9 cellular contexts compared by ENCODE assay signal in genomic region chr14:50039120-50039517, GRCh38.
A peak's percentile ranks its signal among the peaks of the same experiment; 100 is the strongest.
DNase-seq lines count a peak whose midpoint lies in the region; ATAC-seq, FAIRE-seq and TF ChIP-seq lines count a peak whose summit lies in the region.
"Had no signal": no experiment of that assay in that cellular context is flagged by ENCODE, and none has a peak within 500 bp of the region (broad histone marks: within the 10 kb centered on the region; RNA-seq: fewer than 3 reads in every experiment).

No MANE protein-coding gene starts in this region.

- DNase-seq in HepG2 (ENCODE audit: low spot score) (no peak), right lobe of liver (no peak), NCI-H446 (lab: John Stamatoyannopoulos, UW) (no peak), chondrocyte (ENCODE audit: low spot score) (no peak), 8988T (no peak)
- no peak for DNase-seq in activated naive CD8-positive, alpha-beta T cell treated with anti-CD3 and anti-CD28 coated beads, Interleukin-2, amount 10 ng/mL, durations not matched to agents 7 days and 5 days
- no peak for DNase-seq in activated CD4-positive, alpha-beta T cell treated with anti-CD3 and anti-CD28 coated beads for 4 hours

- peak overlapping the region; percentile 98 for H3K27ac Mint-ChIP-seq in activated naive CD8-positive, alpha-beta T cell treated with anti-CD3 and anti-CD28 coated beads, Interleukin-2, amount 10 ng/mL, durations not matched to agents 7 days and 5 days
- H3K27ac Mint-ChIP-seq in chondrocyte (ENCODE audit: unreplicated experiment): no peak overlapping the region

- no peaks in the 10 kb centered on the region for H3K79me2 ChIP-seq in HepG2 (ENCODE audit: insufficient read depth, low read length)

- BruUV-seq in HepG2 (replicated peaks; lab: Mats Ljungman, UMichigan): no TSS peak

- H3K36me3 Mint-ChIP-seq in activated naive CD8-positive, alpha-beta T cell treated with anti-CD3 and anti-CD28 coated beads, Interleukin-2, amount 10 ng/mL, durations not matched to agents 7 days and 5 days: peaks cover 54% of the 10 kb centered on the region
- H3K36me3 Mint-ChIP-seq in chondrocyte (ENCODE audit: low read depth): no peaks in the 10 kb centered on the region

- in situ Hi-C loops in HepG2 (cut with HindIII; ENCODE audit: extremely low pct_ligation_motif_present, low pct_unique_long_range_greater_than_20kb): no loop called here

- POLR2A ChIA-PET in HepG2 (lab: Yijun Ruan, JAX): interaction anchor here (1.0 to 1.4 kb wide), 3 partner anchors 21 to 36 kb away, joined by 4 to 5 read pairs (median 4); no protein-coding TSS in a partner anchor
- POLR2A ChIA-PET in activated naive CD8-positive, alpha-beta T cell treated with anti-CD3 and anti-CD28 coated beads, Interleukin-2, amount 10 ng/mL, durations not matched to agents 7 days and 5 days (lab: Charles Lee): interaction anchor here (1.0 to 7.1 kb wide), 10 partner anchors 22 to 187 kb away, joined by 3 to 85 read pairs (median 6); partner anchors contain the start of genes ARF6 and NEMF

- no peak for FAIRE-seq in HepG2 (lab: Jason Lieb, UNC)

- no peaks in the 10 kb centered on the region for H3K9me3 Mint-ChIP-seq in activated naive CD8-positive, alpha-beta T cell treated with anti-CD3 and anti-CD28 coated beads, Interleukin-2, amount 10 ng/mL, durations not matched to agents 7 days and 5 days
- H3K9me3 Mint-ChIP-seq in chondrocyte (ENCODE audit: low read depth): no peaks in the 10 kb centered on the region

- H3K27me3 Mint-ChIP-seq in activated naive CD8-positive, alpha-beta T cell treated with anti-CD3 and anti-CD28 coated beads, Interleukin-2, amount 10 ng/mL, durations not matched to agents 7 days and 5 days: no peaks in the 10 kb centered on the region
- no peaks in the 10 kb centered on the region for H3K27me3 Mint-ChIP-seq in chondrocyte (ENCODE audit: low read depth)

- intact Hi-C loops in HepG2 (cut with micrococcal nuclease; ENCODE audit: unreplicated experiment): no loop called here
- intact Hi-C loops in right lobe of liver (cut with DNase I): no loop called here

- no peak for TF ChIP-seq CTCF in HepG2 (CRISPR knock-in tag; IDR thresholded peaks at IDR 0.05)
- no peak for TF ChIP-seq CTCF in right lobe of liver (IDR thresholded peaks at IDR 0.05)
- no peak for TF ChIP-seq CTCF in chondrocyte (IDR thresholded peaks at IDR 0.05)

- 43% methylated on average over 4 of the region's 4 CpGs for WGBS in HepG2 (ENCODE audit: low lambda C conversion rate)
- WGBS in right lobe of liver (ENCODE audit: insufficient coverage, low coverage, low lambda C conversion rate, missing lambda C conversion rate): 68% methylated on average over 4 of the region's 4 CpGs

- no peak overlapping the region for H3K9ac ChIP-seq in HepG2 (ENCODE audit: insufficient read depth, low read depth, low read length)

- no peaks in the 10 kb centered on the region for H4K20me1 ChIP-seq in HepG2 (ENCODE audit: insufficient read depth, low read length)

- no peaks in the 10 kb centered on the region for H3K9me3 ChIP-seq in HepG2 (ENCODE audit: low read length)
- no peaks in the 10 kb centered on the region for H3K9me3 ChIP-seq in right lobe of liver
- H3K9me3 ChIP-seq in muscle layer of duodenum (ENCODE audit: control insufficient read depth in 1 of 2, low read length in 2 of 2): no peaks in the 10 kb centered on the region
- H3K9me3 ChIP-seq: heart right ventricle had no signal

- peaks cover 44% of the 10 kb centered on the region for H3K4me1 ChIP-seq in HepG2 (ENCODE audit: insufficient read depth, low read length)
- H3K4me1 ChIP-seq in right lobe of liver: peaks cover 0 to 18% (median 5%) of the 10 kb centered on the region in 4 donors
- peaks cover 0 to 9% of the 10 kb centered on the region in 2 donors for H3K4me1 ChIP-seq in muscle layer of duodenum (ENCODE audit: control insufficient read depth in 1 of 2, insufficient read depth in 2 of 2, low read length in 2 of 2)

- no peaks in the 10 kb centered on the region for H3K27me3 ChIP-seq in HepG2 (ENCODE audit: control insufficient read depth in 1 of 2, insufficient read depth in 2 of 2, low read length in 2 of 2)
- H3K27me3 ChIP-seq in right lobe of liver: no peaks in the 10 kb centered on the region
- H3K27me3 ChIP-seq in muscle layer of duodenum (ENCODE audit: low read depth, low read length): no peaks in the 10 kb centered on the region
- H3K27me3 ChIP-seq: heart right ventricle had no signal

- H3K4me3 Mint-ChIP-seq in activated naive CD8-positive, alpha-beta T cell treated with anti-CD3 and anti-CD28 coated beads, Interleukin-2, amount 10 ng/mL, durations not matched to agents 7 days and 5 days: peak overlapping the region; percentile 54
- no peak overlapping the region for H3K4me3 Mint-ChIP-seq in chondrocyte (ENCODE audit: unreplicated experiment)

- no peak overlapping the region for H3K27ac ChIP-seq in HepG2 (ENCODE audit: extremely low read length, insufficient read depth, low read length)
- peak overlapping the region in 1 of 3 donors; percentile 67 for H3K27ac ChIP-seq in right lobe of liver
- peak overlapping the region; percentile 54 for H3K27ac ChIP-seq in muscle layer of duodenum (ENCODE audit: low read length)

- no peak for TF ChIP-seq RAD21 in HepG2 (CRISPR knock-in tag; IDR thresholded peaks at IDR 0.05)

- ATAC-seq in HepG2 (no peak), right lobe of liver (no peak)
- ATAC-seq in activated naive CD8-positive, alpha-beta T cell treated with anti-CD3 and anti-CD28 coated beads, Interleukin-2, amount 10 ng/mL, durations not matched to agents 7 days and 5 days (ENCODE audit: low read depth): no peak

- H3K4me2 ChIP-seq in HepG2 (ENCODE audit: low read depth, low read length): peak overlapping the region; percentile 35; the same call in 1 of the 2 replicates

- CTCF ChIA-PET in HepG2 (lab: Yijun Ruan, JAX; ENCODE audit: low intra/inter-chr PET ratio, low total read pairs): no interaction called here

- no peak for TF ChIP-seq EP300 in HepG2 (IDR thresholded peaks at IDR 0.05; ENCODE audit: low read depth in 2 of 2, low read length in 2 of 2)
- no peak for TF ChIP-seq EP300 in HepG2 (CRISPR knock-in tag; IDR thresholded peaks at IDR 0.05; ENCODE audit: borderline replicate concordance)

- no peak for TF ChIP-seq POLR2A in HepG2 (IDR thresholded peaks at IDR 0.05; ENCODE audit: insufficient read depth in 1 of 2, low read depth in 2 of 2, low read length in 2 of 2)
- no peak for TF ChIP-seq POLR2A in right lobe of liver (IDR thresholded peaks at IDR 0.05)

- H3K4me3 ChIP-seq in HepG2 (replicated peaks in 1 of 3; ENCODE audit: insufficient read depth in 1 of 3, low read depth in 2 of 3, low read length in 3 of 3): no peak overlapping the region
- no peak overlapping the region for H3K4me3 ChIP-seq in right lobe of liver
- H3K4me3 ChIP-seq in muscle layer of duodenum (ENCODE audit: low read depth in 1 of 2, low read length in 2 of 2): no peak overlapping the region
- H3K4me3 ChIP-seq: heart right ventricle had no signal

- peaks cover 55% of the 10 kb centered on the region for H3K4me1 Mint-ChIP-seq in activated naive CD8-positive, alpha-beta T cell treated with anti-CD3 and anti-CD28 coated beads, Interleukin-2, amount 10 ng/mL, durations not matched to agents 7 days and 5 days
- H3K4me1 Mint-ChIP-seq in chondrocyte (ENCODE audit: low read depth): peaks cover 28% of the 10 kb centered on the region

- H3K36me3 ChIP-seq in HepG2 (replicated peaks in 1 of 2; ENCODE audit: control insufficient read depth in 1 of 2, insufficient read depth in 2 of 2, low read length in 2 of 2): no peaks in the 10 kb centered on the region; a peak in 1 of 5 replicates
- no peaks in the 10 kb centered on the region for H3K36me3 ChIP-seq in right lobe of liver
- H3K36me3 ChIP-seq in muscle layer of duodenum (ENCODE audit: control insufficient read depth in 1 of 2, insufficient read depth in 2 of 2, low read length in 2 of 2): no peaks in the 10 kb centered on the region
- H3K36me3 ChIP-seq: heart right ventricle had no signal

- no peak overlapping the region for H2AFZ ChIP-seq in HepG2 (ENCODE audit: low read length)

TF ChIP-seq in HepG2, 621 proteins besides CTCF, POLR2A, EP300 and RAD21:
- TF ChIP-seq MAFK (conservative IDR thresholded peaks at IDR 0.05 in 1 of 2, IDR thresholded peaks at IDR 0.05 in 1 of 2; ENCODE audit: low read length in 2 of 2): peak; percentile 78
- no peak for TF ChIP-seq ZKSCAN5 (CRISPR knock-in tag; IDR thresholded peaks at IDR 0.05)
- TF ChIP-seq THAP7 (CRISPR knock-in tag; IDR thresholded peaks at IDR 0.05): 0 out of 2 replicates have a peak, but pooled peaks have one; percentile 8
- TF ChIP-seq EZH2 (conservative IDR thresholded peaks at IDR 0.05; ENCODE audit: low read depth, low read length): no peak
- TF ChIP-seq MAFF (IDR thresholded peaks at IDR 0.05; ENCODE audit: low read depth, low read length): peak; percentile 73
